Comparison of ENCODE assay signal across 8 cellular contexts in the genomic region with DNA sequence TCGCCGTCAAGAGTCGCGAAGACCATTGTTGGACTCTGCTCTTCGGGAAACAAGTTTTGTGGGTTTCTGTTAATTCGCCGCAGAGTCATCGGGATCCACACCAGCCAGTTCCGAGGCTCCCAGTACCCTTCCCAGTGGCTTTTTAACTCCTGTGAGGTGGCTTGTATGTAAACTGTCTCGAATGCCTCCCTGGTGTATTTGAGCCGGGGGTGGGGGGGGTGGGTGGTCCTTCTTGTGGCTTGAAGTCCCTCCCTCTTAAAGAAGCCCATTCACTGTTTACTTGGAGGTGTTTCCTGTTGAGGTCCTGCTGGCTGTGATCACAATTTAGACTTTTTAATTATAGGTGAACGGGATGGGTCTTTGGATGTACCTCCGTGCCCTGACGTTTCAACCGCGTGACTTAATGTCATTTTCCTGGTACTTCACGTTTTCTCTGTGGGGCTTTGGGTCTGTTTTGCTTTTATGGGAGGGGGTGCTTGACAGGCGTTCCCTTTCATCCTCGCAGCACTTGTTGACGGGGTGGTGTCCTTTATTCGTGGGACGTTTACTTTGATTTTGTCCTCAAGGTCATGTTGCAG. TPM values are rescaled to one million over a fixed set of nuclear protein-coding genes. Genes with fewer than 3 reads are reported as not detected.
A peak's percentile ranks its signal among the peaks of the same experiment; 100 is the strongest.
DNase-seq lines count a peak whose midpoint lies in the region; ATAC-seq and TF ChIP-seq lines count a peak whose summit lies in the region.

No MANE protein-coding gene starts in this region.

- peak overlapping the region; percentile 89 for H3K4me2 ChIP-seq in SK-N-SH
- H3K4me2 ChIP-seq in OCI-LY1 (ENCODE audit: low read length) = peak overlapping the region; percentile 100

- H4K20me1 ChIP-seq in SK-N-SH (ENCODE audit: insufficient read depth) = peaks cover 50% of the 10 kb centered on the region
- H4K20me1 ChIP-seq in OCI-LY1 (ENCODE audit: insufficient read depth, low read length) = 0 out of 2 replicates have a peak, but pooled peaks cover 3% of the 10 kb centered on the region

- no peaks in the 10 kb centered on the region for H3K27me3 ChIP-seq in SK-N-SH (ENCODE audit: insufficient read depth)
- no peaks in the 10 kb centered on the region; the same call in 1 of the 2 replicates for H3K27me3 ChIP-seq in OCI-LY1 (ENCODE audit: insufficient read depth, low read length)
- H3K27me3 ChIP-seq in colonic mucosa = no peaks in the 10 kb centered on the region
- H3K27me3 ChIP-seq in mucosa of rectum (ENCODE audit: control insufficient read depth in 2 of 2, insufficient read depth in 2 of 2, low read length in 2 of 2) = no peaks in the 10 kb centered on the region

- POLR2A ChIA-PET in SK-N-SH (lab: Yijun Ruan, JAX) = no interaction called here

- DNase-seq in SK-N-SH (peak; percentile 62), colonic mucosa (peak; percentile 48), midbrain (lab: John Stamatoyannopoulos, UW) (no peak), NK-92 (lab: John Stamatoyannopoulos, UW; ENCODE audit: unreplicated experiment) (no peak)
- DNase-seq in stimulated activated CD4-positive, alpha-beta T cell treated with anti-CD3 and anti-CD28 coated beads, Interleukin-4, amount 100 ng/mL, for 24 hours = no peak

- H2AFZ ChIP-seq in SK-N-SH (ENCODE audit: low read depth) (no peak overlapping the region), OCI-LY1 (ENCODE audit: low read length) (no peak overlapping the region)

- H3K4me1 ChIP-seq in SK-N-SH (ENCODE audit: control insufficient read depth in 1 of 2, insufficient read depth in 2 of 2, low read depth in 1 of 2, low read length in 1 of 2) (peaks cover 0 to 15% of the 10 kb centered on the region in 2 experiments; a peak in 2 of 4 replicates), OCI-LY1 (ENCODE audit: insufficient read depth, low read length, severe bottlenecking) (peaks cover 40% of the 10 kb centered on the region), colonic mucosa (peaks cover 12% of the 10 kb centered on the region), mucosa of rectum (ENCODE audit: control insufficient read depth in 2 of 2, insufficient read depth in 2 of 2, low read length in 2 of 2) (peaks cover 34 to 43% of the 10 kb centered on the region in 2 donors)

- H3K36me3 ChIP-seq in SK-N-SH (replicated peaks in 1 of 2; ENCODE audit: control insufficient read depth in 1 of 2, insufficient read depth in 2 of 2, low read length in 1 of 2) (peaks cover 0 to 4% of the 10 kb centered on the region in 2 experiments), OCI-LY1 (ENCODE audit: insufficient read depth, low read length) (peaks cover 21% of the 10 kb centered on the region; the same call in 1 of the 2 replicates), colonic mucosa (no peaks in the 10 kb centered on the region), mucosa of rectum (ENCODE audit: control insufficient read depth in 2 of 2, insufficient read depth in 2 of 2, low read length in 2 of 2) (no peaks in the 10 kb centered on the region)

- peak overlapping the region; percentile 91; the same call in 1 of the 2 replicates for H3K9ac ChIP-seq in SK-N-SH
- H3K9ac ChIP-seq in OCI-LY1 (ENCODE audit: low read length) = peak overlapping the region; percentile 93
- peak overlapping the region; percentile 66 to 95 for H3K9ac ChIP-seq in colonic mucosa (ENCODE audit: low read depth in 2 of 2, low read length in 2 of 2)
- H3K9ac ChIP-seq in mucosa of rectum (ENCODE audit: low read depth in 1 of 2, low read length in 2 of 2) = peak overlapping the region; percentile 85 to 89

- TF ChIP-seq RAD21 in SK-N-SH (IDR thresholded peaks at IDR 0.05; ENCODE audit: low read length) = no peak

- TF ChIP-seq CTCF in SK-N-SH (IDR thresholded peaks at IDR 0.05) = no peak
- TF ChIP-seq CTCF in OCI-LY1 (IDR thresholded peaks at IDR 0.05; ENCODE audit: low read length) = no peak
- TF ChIP-seq CTCF in colonic mucosa (IDR thresholded peaks at IDR 0.05) = no peak

- ATAC-seq in SK-N-SH treated with all-trans-retinoic acid at 6 μM for 48 hours = no peak

- H3K9me2 ChIP-seq in SK-N-SH (no peaks in the 10 kb centered on the region), OCI-LY1 (ENCODE audit: low read depth, low read length) (no peaks in the 10 kb centered on the region)

- H3K27ac ChIP-seq in SK-N-SH (ENCODE audit: low read depth in 2 of 2, low read length in 1 of 2) (peak overlapping the region; percentile 82 to 88), OCI-LY1 (ENCODE audit: low read depth, low read length, poor library complexity, severe bottlenecking) (no peak overlapping the region), colonic mucosa (peak overlapping the region; percentile 95), mucosa of rectum (ENCODE audit: low read depth in 2 of 2, low read length in 2 of 2) (peak overlapping the region; percentile 96)

- H3K4me3 ChIP-seq in SK-N-SH (ENCODE audit: low read depth in 2 of 2, low read length in 1 of 2) (peak overlapping the region; percentile 81 to 84), OCI-LY1 (ENCODE audit: low read depth, low read length, poor library complexity, severe bottlenecking) (peak overlapping the region; percentile 99), colonic mucosa (peak overlapping the region; percentile 85), mucosa of rectum (ENCODE audit: low read length in 2 of 2) (peak overlapping the region; percentile 89 to 92)

- 2% methylated on average over 22 of the region's 22 CpGs for WGBS in SK-N-SH (ENCODE audit: low lambda C conversion rate)

- intact Hi-C loops in colonic mucosa (cut with DNase I) = loop anchor here (10.0 kb wide), 1 partner anchor 113 kb away; no protein-coding TSS in a partner anchor

- no peaks in the 10 kb centered on the region for H3K9me3 ChIP-seq in SK-N-SH
- H3K9me3 ChIP-seq in OCI-LY1 (ENCODE audit: low read length) = no peaks in the 10 kb centered on the region
- H3K9me3 ChIP-seq in colonic mucosa = no peaks in the 10 kb centered on the region
- H3K9me3 ChIP-seq in mucosa of rectum (ENCODE audit: control insufficient read depth in 2 of 2, low read length in 2 of 2) = no peaks in the 10 kb centered on the region

- TF ChIP-seq EP300 in SK-N-SH (IDR thresholded peaks at IDR 0.05; ENCODE audit: borderline replicate concordance in 1 of 2, low read depth in 1 of 2, low read length in 1 of 2) = no peak

- H3F3A ChIP-seq in SK-N-SH (replicated peaks; ENCODE audit: insufficient read depth) (peaks cover 5% of the 10 kb centered on the region), OCI-LY1 (ENCODE audit: insufficient read depth, low read length) (no peaks in the 10 kb centered on the region)

- H3K79me2 ChIP-seq in SK-N-SH (ENCODE audit: insufficient read depth) (peaks cover 58% of the 10 kb centered on the region), OCI-LY1 (ENCODE audit: insufficient read depth, low read length) (peaks cover 54% of the 10 kb centered on the region)

- CTCF ChIA-PET in SK-N-SH (lab: Yijun Ruan, JAX) = interaction anchor here (0.9 kb wide), 1 partner anchor 429 kb away, joined by 3 read pairs; no protein-coding TSS in a partner anchor

TF ChIP-seq in SK-N-SH, 30 proteins besides CTCF, POLR2A, EP300 and RAD21 (continues in another document):
- TF ChIP-seq GABPA (IDR thresholded peaks at IDR 0.05; ENCODE audit: low read depth) (no peak), POLR2AphosphoS5 (IDR thresholded peaks at IDR 0.05; ENCODE audit: low read depth, low read length) (0 out of 2 replicates have a peak, but pooled peaks have one; percentile 29), MXI1 (IDR thresholded peaks at IDR 0.05; ENCODE audit: low read depth, low read length) (peak; percentile 50; the same call in 1 of the 2 replicates), NFIC (IDR thresholded peaks at IDR 0.05; ENCODE audit: borderline replicate concordance) (no peak), EZH2phosphoT487 (IDR thresholded peaks at IDR 0.05; ENCODE audit: borderline replicate concordance, low read depth) (no peak), ELF1 (IDR thresholded peaks at IDR 0.05) (no peak), MAX (IDR thresholded peaks at IDR 0.05; ENCODE audit: low read depth) (no peak)
- TF ChIP-seq, protein P1, sequence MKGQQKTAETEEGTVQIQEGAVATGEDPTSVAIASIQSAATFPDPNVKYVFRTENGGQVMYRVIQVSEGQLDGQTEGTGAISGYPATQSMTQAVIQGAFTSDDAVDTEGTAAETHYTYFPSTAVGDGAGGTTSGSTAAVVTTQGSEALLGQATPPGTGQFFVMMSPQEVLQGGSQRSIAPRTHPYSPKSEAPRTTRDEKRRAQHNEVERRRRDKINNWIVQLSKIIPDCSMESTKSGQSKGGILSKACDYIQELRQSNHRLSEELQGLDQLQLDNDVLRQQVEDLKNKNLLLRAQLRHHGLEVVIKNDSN (IDR thresholded peaks at IDR 0.05; ENCODE audit: borderline replicate concordance, low read depth) = no peak

TF ChIP-seq in SK-N-SH treated with all-trans-retinoic acid at 6 μM for 48 hours, 23 proteins besides CTCF, POLR2A, EP300 and RAD21:
- no peak for TF ChIP-seq ZNF565 (CRISPR knock-in tag; conservative IDR thresholded peaks at IDR 0.05; ENCODE audit: low read depth)
- TF ChIP-seq, protein P2, sequence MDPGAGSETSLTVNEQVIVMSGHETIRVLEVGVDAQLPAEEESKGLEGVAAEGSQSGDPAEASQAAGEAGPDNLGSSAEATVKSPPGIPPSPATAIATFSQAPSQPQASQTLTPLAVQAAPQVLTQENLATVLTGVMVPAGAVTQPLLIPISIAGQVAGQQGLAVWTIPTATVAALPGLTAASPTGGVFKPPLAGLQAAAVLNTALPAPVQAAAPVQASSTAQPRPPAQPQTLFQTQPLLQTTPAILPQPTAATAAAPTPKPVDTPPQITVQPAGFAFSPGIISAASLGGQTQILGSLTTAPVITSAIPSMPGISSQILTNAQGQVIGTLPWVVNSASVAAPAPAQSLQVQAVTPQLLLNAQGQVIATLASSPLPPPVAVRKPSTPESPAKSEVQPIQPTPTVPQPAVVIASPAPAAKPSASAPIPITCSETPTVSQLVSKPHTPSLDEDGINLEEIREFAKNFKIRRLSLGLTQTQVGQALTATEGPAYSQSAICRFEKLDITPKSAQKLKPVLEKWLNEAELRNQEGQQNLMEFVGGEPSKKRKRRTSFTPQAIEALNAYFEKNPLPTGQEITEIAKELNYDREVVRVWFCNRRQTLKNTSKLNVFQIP (CRISPR knock-in tag; IDR thresholded peaks at IDR 0.05; ENCODE audit: borderline replicate concordance, low read depth) = no peak
- TF ChIP-seq OSR1 (CRISPR knock-in tag; IDR thresholded peaks at IDR 0.05) = no peak
- no peak for TF ChIP-seq SNAI2 (CRISPR knock-in tag; IDR thresholded peaks at IDR 0.05)
- TF ChIP-seq ZC3H10 (CRISPR knock-in tag; IDR thresholded peaks at IDR 0.05) = no peak
- no peak for TF ChIP-seq ARNTL (CRISPR knock-in tag; IDR thresholded peaks at IDR 0.05; ENCODE audit: borderline replicate concordance, low read depth)

RNA-seq across cellular contexts. Expression of gene PPP6R3, which starts 0.8 kb away (rescaled TPM):
- polyA plus RNA-seq in SK-N-SH (2012; rRNA removed) = 28.1 and 28.9 TPM in 2 replicates
- 27.6 and 28.2 TPM in 2 replicates for polyA plus RNA-seq in SK-N-SH (2012; cell fraction: cytosol; rRNA removed)
- polyA plus RNA-seq in SK-N-SH (2012; cell fraction: nucleus; rRNA removed) = 74.5 and 86.7 TPM in 2 replicates
- total RNA-seq in colonic mucosa = 100 to 1,000 TPM in 1 of 2 donors, 10 to 100 TPM in 1; 95.0 to 103 TPM

Comparison
In these comparisons a context has a peak if more than half of its experiments do, and no peak if none do; other contexts are left out.
1. DNase-seq: peak in SK-N-SH (single experiment) and colonic mucosa (single experiment); none in midbrain (single experiment), stimulated activated CD4-positive, alpha-beta T cell treated with anti-CD3 and anti-CD28 coated beads, Interleukin-4, amount 100 ng/mL, for 24 hours (single experiment) and NK-92 (single experiment).
2. Peak in every context shown above with its lines, with median percentiles within 50 percentile points of each other: H3K4me3 ChIP-seq and H3K9ac ChIP-seq.